8 cellular contexts compared by ENCODE assay signal in genomic region chr11:2898366-2899079, GRCh38. TPM values are rescaled to one million over a fixed set of nuclear protein-coding genes. Genes with fewer than 3 reads are reported as not detected.
DNase-seq lines count a peak whose midpoint lies in the region; ATAC-seq, FAIRE-seq and TF ChIP-seq lines count a peak whose summit lies in the region.

No MANE protein-coding gene starts in this region.

- intact Hi-C loops in K562 (cut with micrococcal nuclease) (loop anchor here (10.0 kb wide), 3 partner anchors 196 to 594 kb away; partner anchors contain the start of genes C11orf21 and TSPAN32), HepG2 (cut with micrococcal nuclease; ENCODE audit: unreplicated experiment) (no loop called here)

- in situ Hi-C loops in K562 (cut with MboI) = loop anchor here (5.0 kb wide), 1 partner anchor 471 kb away; no protein-coding TSS in a partner anchor
- in situ Hi-C loops in HepG2 (cut with HindIII; ENCODE audit: extremely low pct_ligation_motif_present, low pct_unique_long_range_greater_than_20kb) = loop anchor here (5.0 kb wide), 2 partner anchors 206 to 466 kb away; no protein-coding TSS in a partner anchor

- no peaks in the 10 kb centered on the region for H3K36me3 Mint-ChIP-seq in stimulated activated memory B cell treated with anti-CD40 and anti-IgM and Interleukin-4, amounts not matched to agents 10 μg/mL and 1 μg/mL and 100 μg/mL, for 72 hours

- ATAC-seq in K562 (no peak), HepG2 (no peak), GM21423 (IDR thresholded peaks at IDR 0.05; ENCODE audit: unreplicated experiment) (no peak)
- ATAC-seq in stimulated activated memory B cell treated with anti-CD40 and anti-IgM and Interleukin-4, amounts not matched to agents 10 μg/mL and 1 μg/mL and 100 μg/mL, for 72 hours = peak; percentile 25

- BruUV-seq in K562 (replicated peaks; lab: Mats Ljungman, UMichigan) = no TSS peak
- BruUV-seq in HepG2 (replicated peaks; lab: Mats Ljungman, UMichigan) = no TSS peak

- no peaks in the 10 kb centered on the region for H3K27me3 Mint-ChIP-seq in stimulated activated memory B cell treated with anti-CD40 and anti-IgM and Interleukin-4, amounts not matched to agents 10 μg/mL and 1 μg/mL and 100 μg/mL, for 72 hours

- H3K27ac ChIP-seq in K562 (ENCODE audit: extremely low read depth, low read depth, low read length) = no peak overlapping the region; the same call in 2 of the 3 replicates
- H3K27ac ChIP-seq in HepG2 (ENCODE audit: extremely low read length, insufficient read depth, low read length) = no peak overlapping the region

- POLR2A ChIA-PET in K562 (lab: Yijun Ruan, JAX) = interaction anchor here (0.6 kb wide), 2 partner anchors 28 to 159 kb away, joined by 3 read pairs; partner anchors contain the start of gene CARS1
- POLR2A ChIA-PET in HepG2 (lab: Yijun Ruan, JAX) = no interaction called here

- H3K4me2 ChIP-seq in K562 (ENCODE audit: insufficient read depth, low read length) (no peak overlapping the region), HepG2 (ENCODE audit: low read depth, low read length) (no peak overlapping the region)

- WGBS in K562 (ENCODE audit: insufficient coverage, low coverage, missing lambda C conversion rate) = 30% methylated on average over 11 of the region's 12 CpGs
- WGBS in HepG2 (ENCODE audit: low lambda C conversion rate) = 50% methylated on average over 10 of the region's 12 CpGs

- H3K9me3 ChIP-seq in K562 (replicated peaks; ENCODE audit: control insufficient read depth, insufficient read depth, low read depth, low read length) = no peaks in the 10 kb centered on the region
- H3K9me3 ChIP-seq in HepG2 (ENCODE audit: low read length) = no peaks in the 10 kb centered on the region

- peak; percentile 32; the same call in 1 of the 2 replicates for TF ChIP-seq EP300 in K562 (IDR thresholded peaks at IDR 0.05; ENCODE audit: low read length)
- no peak for TF ChIP-seq EP300 in HepG2 (IDR thresholded peaks at IDR 0.05; ENCODE audit: low read depth in 2 of 2, low read length in 2 of 2)
- TF ChIP-seq EP300 in HepG2 (CRISPR knock-in tag; IDR thresholded peaks at IDR 0.05; ENCODE audit: borderline replicate concordance) = no peak

- H3K4me3 Mint-ChIP-seq in stimulated activated memory B cell treated with anti-CD40 and anti-IgM and Interleukin-4, amounts not matched to agents 10 μg/mL and 1 μg/mL and 100 μg/mL, for 72 hours = no peak overlapping the region

- H3K36me3 ChIP-seq in K562 (ENCODE audit: control insufficient read depth, insufficient read depth, low read length) (no peaks in the 10 kb centered on the region), HepG2 (replicated peaks in 1 of 2; ENCODE audit: control insufficient read depth in 1 of 2, insufficient read depth in 2 of 2, low read length in 2 of 2) (no peaks in the 10 kb centered on the region)

- FAIRE-seq in K562 (lab: Jason Lieb, UNC) (peak; percentile 54), HepG2 (lab: Jason Lieb, UNC) (no peak)

- TF ChIP-seq POLR2A in K562 (conservative IDR thresholded peaks at IDR 0.05) (no peak), HepG2 (IDR thresholded peaks at IDR 0.05; ENCODE audit: insufficient read depth in 1 of 2, low read depth in 2 of 2, low read length in 2 of 2) (no peak)

- peak overlapping the region; percentile 53 for H3K27ac Mint-ChIP-seq in stimulated activated memory B cell treated with anti-CD40 and anti-IgM and Interleukin-4, amounts not matched to agents 10 μg/mL and 1 μg/mL and 100 μg/mL, for 72 hours

- H2AFZ ChIP-seq in K562 (ENCODE audit: low read depth, low read length) (peak overlapping the region; percentile 51; the same call in 1 of the 2 replicates), HepG2 (ENCODE audit: low read length) (no peak overlapping the region)

- H4K20me1 ChIP-seq in K562 (replicated peaks; ENCODE audit: control insufficient read depth, insufficient read depth, low read length) (no peaks in the 10 kb centered on the region), HepG2 (ENCODE audit: insufficient read depth, low read length) (no peaks in the 10 kb centered on the region)

- H3K4me1 ChIP-seq in K562 (replicated peaks in 1 of 2; ENCODE audit: control insufficient read depth in 2 of 2, insufficient read depth in 2 of 2, low read length in 2 of 2) (peaks cover 32 to 65% of the 10 kb centered on the region in 2 experiments), HepG2 (ENCODE audit: insufficient read depth, low read length) (peaks cover 13% of the 10 kb centered on the region)

- CTCF ChIA-PET in K562 (lab: Yijun Ruan, JAX; ENCODE audit: low intra/inter-chr PET ratio) = interaction anchor here (0.5 kb wide), 1 partner anchor 444 kb away, joined by 3 read pairs; no protein-coding TSS in a partner anchor
- CTCF ChIA-PET in HepG2 (lab: Yijun Ruan, JAX; ENCODE audit: low intra/inter-chr PET ratio, low total read pairs) = no interaction called here

- DNase-seq in activated gamma-delta T cell treated with Interleukin-2 at 50 U/mL for 16 hours (peak; percentile 65), activated gamma-delta T cell (lab: John Stamatoyannopoulos, UW) (no peak), T-helper 2 cell (peak in 4 of 5 experiments; percentile 28 to 90 (median 40)), K562 (ENCODE audit: extremely low read depth in 1 of 4, low spot score in 3 of 4) (peak in 2 of 4 experiments; percentile 44 to 73), HepG2 (ENCODE audit: low spot score) (peak; percentile 17), iPS-NIHi11 (ENCODE audit: low spot score) (no peak)

- H3K9ac ChIP-seq in K562 (ENCODE audit: insufficient read depth in 1 of 2, low read depth in 2 of 2, low read length in 2 of 2) (peak overlapping the region in 1 of 2 experiments; percentile 73; a peak in 1 of 4 replicates), HepG2 (ENCODE audit: insufficient read depth, low read depth, low read length) (no peak overlapping the region)

- no peaks in the 10 kb centered on the region for H3K27me3 ChIP-seq in K562 (ENCODE audit: control insufficient read depth in 2 of 2, insufficient read depth in 2 of 2, low read length in 2 of 2)
- peaks cover 0 to 8% of the 10 kb centered on the region in 2 experiments; a peak in 4 of 5 replicates for H3K27me3 ChIP-seq in HepG2 (ENCODE audit: control insufficient read depth in 1 of 2, insufficient read depth in 2 of 2, low read length in 2 of 2)

- H3K9me1 ChIP-seq in K562 (ENCODE audit: control insufficient read depth, insufficient read depth, low read length) = no peaks in the 10 kb centered on the region

- no peak for TF ChIP-seq RAD21 in K562 (CRISPR knock-in tag; conservative IDR thresholded peaks at IDR 0.05 in 1 of 2, IDR thresholded peaks at IDR 0.05 in 1 of 2)
- TF ChIP-seq RAD21 in HepG2 (CRISPR knock-in tag; IDR thresholded peaks at IDR 0.05) = no peak

- TF ChIP-seq CTCF in K562 (IDR thresholded peaks at IDR 0.05 in 2 of 3, conservative IDR thresholded peaks at IDR 0.05 in 1 of 3; ENCODE audit: insufficient read depth in 2 of 3, low read depth in 1 of 3, low read length in 3 of 3) (no peak), HepG2 (CRISPR knock-in tag; IDR thresholded peaks at IDR 0.05) (no peak)

- H3K4me3 ChIP-seq in K562 (no peak overlapping the region), HepG2 (replicated peaks in 1 of 3; ENCODE audit: insufficient read depth in 1 of 3, low read depth in 2 of 3, low read length in 3 of 3) (no peak overlapping the region)

- no peaks in the 10 kb centered on the region for H3K9me3 Mint-ChIP-seq in stimulated activated memory B cell treated with anti-CD40 and anti-IgM and Interleukin-4, amounts not matched to agents 10 μg/mL and 1 μg/mL and 100 μg/mL, for 72 hours

- peaks cover 30% of the 10 kb centered on the region for H3K4me1 Mint-ChIP-seq in stimulated activated memory B cell treated with anti-CD40 and anti-IgM and Interleukin-4, amounts not matched to agents 10 μg/mL and 1 μg/mL and 100 μg/mL, for 72 hours

- 0 out of 3 replicates have a peak, but pooled peaks cover 2% of the 10 kb centered on the region for H3K79me2 ChIP-seq in K562 (ENCODE audit: control insufficient read depth, insufficient read depth, low read length)
- peaks cover under 1% of the 10 kb centered on the region for H3K79me2 ChIP-seq in HepG2 (ENCODE audit: insufficient read depth, low read length)

RNA-seq across cellular contexts. Expression of gene CDKN1C, which starts 12.9 kb away (rescaled TPM):
- total RNA-seq in K562 (2011; cell fraction: chromatin; rRNA removed; ENCODE audit: low replicate concordance) = 7.1 and 13.9 TPM in 2 replicates
- total RNA-seq in K562 (2011; cell fraction: nucleolus; rRNA removed) = 20.5 and 24.5 TPM in 2 replicates
- total RNA-seq in K562 (2011; cell fraction: nucleoplasm; rRNA removed) = 10.9 and 11.1 TPM in 2 replicates
- total RNA-seq in K562 (2014; rRNA removed) = 19.2 and 23.5 TPM in 2 replicates
- total RNA-seq in K562 (2014; rRNA removed; fragmentation: Illumina TruSeq; extraction: Trizol) = 3.5 and 4.0 TPM in 2 replicates
- 2.8 and 3.5 TPM in 2 replicates for total RNA-seq in K562 (2015; rRNA removed; fragmentation: Illumina TruSeq; extraction: Trizol)
- total RNA-seq in K562 (2021) = 21.1 and 21.9 TPM in 2 replicates
- 9.2 and 17.4 TPM in 2 replicates for polyA plus RNA-seq in K562 (2011; rRNA removed)
- polyA plus RNA-seq in K562 (2011; cell fraction: cytosol; rRNA removed) = 12.9 and 29.1 TPM in 2 replicates
- polyA plus RNA-seq in K562 (2011; cell fraction: nucleus; rRNA removed) = 25.4 and 25.7 TPM in 2 replicates
- 10.9 and 13.2 TPM in 2 replicates for polyA plus RNA-seq in K562 (2012)
- 3.9 and 5.2 TPM in 2 replicates for polyA plus RNA-seq in K562 (2014; fragmentation: Illumina TruSeq; extraction: Trizol)
- 10 to 100 TPM in 1 of 2 experiments, 1 to 10 TPM in 1; 9.3 to 18.7 TPM for polyA plus RNA-seq in K562 (2014; fragmentation: Nextera tagmentation; extraction: Ambion mirVana)
- polyA plus RNA-seq in K562 (2014; rRNA removed) = 11.0 and 13.0 TPM in 2 replicates
- polyA minus RNA-seq in K562 (2011; rRNA and poly(A)+ RNA removed) = 4.8 and 6.4 TPM in 2 replicates
- polyA minus RNA-seq in K562 (2011; cell fraction: cytosol; rRNA and poly(A)+ RNA removed) = 11.8 and 22.5 TPM in 2 replicates
- polyA minus RNA-seq in K562 (2011; cell fraction: nucleus; rRNA and poly(A)+ RNA removed) = 7.5 and 8.9 TPM in 2 replicates
- total RNA-seq in HepG2 (2016; rRNA removed; fragmentation: Illumina TruSeq; extraction: Trizol) = not detected in 2 replicates
- not detected in 2 replicates for total RNA-seq in HepG2 (2016; cell fraction: cytosol; rRNA removed; fragmentation: Illumina TruSeq; extraction: Trizol; ENCODE audit: low read depth)
- total RNA-seq in HepG2 (2016; cell fraction: insoluble cytoplasmic fraction; rRNA removed; fragmentation: Illumina TruSeq; extraction: Trizol) = not detected in 2 replicates
- not detected in 2 replicates for total RNA-seq in HepG2 (2016; cell fraction: membrane; rRNA removed; fragmentation: Illumina TruSeq; extraction: Trizol)
- total RNA-seq in HepG2 (2016; cell fraction: nucleus; rRNA removed; fragmentation: Illumina TruSeq; extraction: Trizol) = not detected in 2 replicates
- polyA plus RNA-seq in HepG2 (2011; rRNA removed) = not detected in 2 replicates
- not detected in 2 replicates for polyA plus RNA-seq in HepG2 (2011; cell fraction: cytosol; rRNA removed)
- 0.10 and 0.23 TPM in 2 replicates for polyA plus RNA-seq in HepG2 (2011; cell fraction: nucleus; rRNA removed)
- polyA plus RNA-seq in HepG2 (2012) = not detected in 2 replicates
- not detected in 2 replicates for polyA plus RNA-seq in HepG2 (2016; cell fraction: cytosol; fragmentation: Illumina TruSeq; extraction: Trizol; ENCODE audit: low read depth)
- polyA plus RNA-seq in HepG2 (2016; cell fraction: insoluble cytoplasmic fraction; fragmentation: Illumina TruSeq; extraction: Trizol; ENCODE audit: low read depth) = not detected in 2 replicates
- not detected in 2 replicates for polyA plus RNA-seq in HepG2 (2016; cell fraction: membrane; fragmentation: Illumina TruSeq; extraction: Trizol; ENCODE audit: low read depth)
- not detected in 2 replicates for polyA plus RNA-seq in HepG2 (2016; cell fraction: nucleus; fragmentation: Illumina TruSeq; extraction: Trizol; ENCODE audit: insufficient read depth, low read depth)
- 17.4 TPM in 1 of 2 replicates, not detected in the other for polyA minus RNA-seq in HepG2 (2011; rRNA and poly(A)+ RNA removed; ENCODE audit: low replicate concordance)
- 0.30 and 0.70 TPM in 2 replicates for polyA minus RNA-seq in HepG2 (2011; cell fraction: cytosol; rRNA and poly(A)+ RNA removed)
- 0.52 TPM in 1 of 2 replicates, not detected in the other for polyA minus RNA-seq in HepG2 (2011; cell fraction: nucleus; rRNA and poly(A)+ RNA removed)

RNA-seq across cellular contexts. Expression of gene PHLDA2, which starts 30.7 kb away (rescaled TPM):
- total RNA-seq in K562 (2011; cell fraction: chromatin; rRNA removed; ENCODE audit: low replicate concordance) = 3.2 and 7.8 TPM in 2 replicates
- 13.6 and 14.7 TPM in 2 replicates for total RNA-seq in K562 (2011; cell fraction: nucleolus; rRNA removed)
- 5.4 and 5.7 TPM in 2 replicates for total RNA-seq in K562 (2011; cell fraction: nucleoplasm; rRNA removed)
- total RNA-seq in K562 (2014; rRNA removed) (14.8 and 26.2 TPM in 2 replicates), K562 (2014; rRNA removed; fragmentation: Illumina TruSeq; extraction: Trizol) (0.70 and 0.76 TPM in 2 replicates), K562 (2015; rRNA removed; fragmentation: Illumina TruSeq; extraction: Trizol) (5.7 and 6.3 TPM in 2 replicates), K562 (2021) (42.4 and 43.2 TPM in 2 replicates), HepG2 (2016; rRNA removed; fragmentation: Illumina TruSeq; extraction: Trizol) (0.36 and 0.55 TPM in 2 replicates)
- polyA plus RNA-seq in K562 (2011; rRNA removed) (4.7 and 4.9 TPM in 2 replicates), K562 (2014; fragmentation: Illumina TruSeq; extraction: Trizol) (4.0 and 24.8 TPM in 2 replicates), K562 (2014; fragmentation: Nextera tagmentation; extraction: Ambion mirVana) (under 1 TPM; 0.43 to 0.87 TPM), K562 (2014; rRNA removed) (33.6 and 37.8 TPM in 2 replicates), HepG2 (2011; rRNA removed) (0.78 and 1.5 TPM in 2 replicates)
- polyA plus RNA-seq in K562 (2011; cell fraction: cytosol; rRNA removed) = 19.3 and 101 TPM in 2 replicates
- 10.5 and 21.0 TPM in 2 replicates for polyA plus RNA-seq in K562 (2011; cell fraction: nucleus; rRNA removed)
- 26.8 and 31.0 TPM in 2 replicates for polyA plus RNA-seq in K562 (2012)
- polyA minus RNA-seq in K562 (2011; rRNA and poly(A)+ RNA removed) = 0.84 and 1.1 TPM in 2 replicates
- 14.8 and 27.2 TPM in 2 replicates for polyA minus RNA-seq in K562 (2011; cell fraction: cytosol; rRNA and poly(A)+ RNA removed)
- polyA minus RNA-seq in K562 (2011; cell fraction: nucleus; rRNA and poly(A)+ RNA removed) = 11.8 and 14.1 TPM in 2 replicates
- 0.40 TPM in 1 of 2 replicates, not detected in the other for total RNA-seq in HepG2 (2016; cell fraction: cytosol; rRNA removed; fragmentation: Illumina TruSeq; extraction: Trizol; ENCODE audit: low read depth)
- total RNA-seq in HepG2 (2016; cell fraction: insoluble cytoplasmic fraction; rRNA removed; fragmentation: Illumina TruSeq; extraction: Trizol) = 0.27 and 0.56 TPM in 2 replicates
- 0.31 and 0.65 TPM in 2 replicates for total RNA-seq in HepG2 (2016; cell fraction: membrane; rRNA removed; fragmentation: Illumina TruSeq; extraction: Trizol)
- total RNA-seq in HepG2 (2016; cell fraction: nucleus; rRNA removed; fragmentation: Illumina TruSeq; extraction: Trizol) = not detected in 2 replicates
- 2.2 and 3.8 TPM in 2 replicates for polyA plus RNA-seq in HepG2 (2011; cell fraction: cytosol; rRNA removed)
- polyA plus RNA-seq in HepG2 (2011; cell fraction: nucleus; rRNA removed) = 3.7 and 3.9 TPM in 2 replicates
- polyA plus RNA-seq in HepG2 (2012) = 1.5 and 2.9 TPM in 2 replicates
- 1.1 and 1.5 TPM in 2 replicates for polyA plus RNA-seq in HepG2 (2016; cell fraction: cytosol; fragmentation: Illumina TruSeq; extraction: Trizol; ENCODE audit: low read depth)
- polyA plus RNA-seq in HepG2 (2016; cell fraction: insoluble cytoplasmic fraction; fragmentation: Illumina TruSeq; extraction: Trizol; ENCODE audit: low read depth) = 2.2 and 2.4 TPM in 2 replicates
- polyA plus RNA-seq in HepG2 (2016; cell fraction: membrane; fragmentation: Illumina TruSeq; extraction: Trizol; ENCODE audit: low read depth) = 1.2 and 1.5 TPM in 2 replicates
- polyA plus RNA-seq in HepG2 (2016; cell fraction: nucleus; fragmentation: Illumina TruSeq; extraction: Trizol; ENCODE audit: insufficient read depth, low read depth) = 2.0 and 2.5 TPM in 2 replicates
- polyA minus RNA-seq in HepG2 (2011; rRNA and poly(A)+ RNA removed; ENCODE audit: low replicate concordance) = 1.2 and 12.9 TPM in 2 replicates
- polyA minus RNA-seq in HepG2 (2011; cell fraction: cytosol; rRNA and poly(A)+ RNA removed) = 0.88 and 1.4 TPM in 2 replicates
- polyA minus RNA-seq in HepG2 (2011; cell fraction: nucleus; rRNA and poly(A)+ RNA removed) = 0.64 and 0.87 TPM in 2 replicates

Comparison
In these comparisons a context has a peak if more than half of its experiments do, and no peak if none do; other contexts are left out.
1. DNase-seq: peak in activated gamma-delta T cell treated with Interleukin-2 at 50 U/mL for 16 hours (single experiment), T-helper 2 cell (4 of 5) and HepG2 (single experiment); none in activated gamma-delta T cell (single experiment) and iPS-NIHi11 (single experiment).